In the genomic region with DNA sequence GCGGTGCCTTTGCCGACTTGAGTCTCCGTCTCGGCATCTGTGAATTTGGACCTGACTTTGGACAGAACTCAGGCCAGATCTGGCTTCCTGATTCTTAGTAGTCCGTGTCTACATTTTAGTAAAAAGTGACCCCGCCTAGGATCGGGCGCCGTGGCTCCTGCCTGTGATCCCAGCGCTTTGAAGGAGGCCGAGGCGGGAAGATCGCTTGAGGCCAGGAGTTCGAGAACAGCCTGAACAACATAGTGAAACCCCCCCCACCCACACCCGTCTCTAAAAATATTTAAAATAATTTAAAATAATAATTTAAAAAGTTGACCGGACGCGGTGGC, we compare ENCODE assay signal across 8 cellular contexts. TPM values are rescaled to one million over a fixed set of nuclear protein-coding genes. Genes with fewer than 3 reads are reported as not detected.
DNase-seq lines count a peak whose midpoint lies in the region; ATAC-seq and TF ChIP-seq lines count a peak whose summit lies in the region.

No MANE protein-coding gene starts in this region.

- no peak for TF ChIP-seq CTCF in foreskin keratinocyte (conservative IDR thresholded peaks at IDR 0.05)

- ATAC-seq in T-cell (replicated peaks in 1 of 4), result no peak
- ATAC-seq in foreskin keratinocyte, result no peak

- no peaks in the 10 kb centered on the region for H3K9me3 Mint-ChIP-seq in T-cell

- CTCF ChIA-PET in T-cell (lab: Charles Lee), result interaction anchor here in 1 of 2 donors (0.6 kb wide), 1 partner anchor 107 kb away, joined by 3 read pairs; no protein-coding TSS in a partner anchor

- H3K36me3 ChIP-seq in rectal smooth muscle tissue (ENCODE audit: control insufficient read depth, insufficient read depth, low read length), result no peaks in the 10 kb centered on the region

- no peak for DNase-seq in T-cell
- no peak for DNase-seq in foreskin keratinocyte
- DNase-seq in cortex of kidney (lab: John Stamatoyannopoulos, UW), result no peak
- no peak for DNase-seq in HuH-7 (ENCODE audit: low spot score)
- no peak for DNase-seq in stimulated activated CD4-positive, alpha-beta T cell treated with anti-CD3 and anti-CD28 coated beads, Interleukin-12 subunit alpha, Interleukin-12 subunit beta, amount 100 ng/mL, for 4 hours
- no peak for DNase-seq in NK-92 (lab: John Stamatoyannopoulos, UW; ENCODE audit: unreplicated experiment)

- H3K27ac Mint-ChIP-seq in T-cell, result peak overlapping the region; percentile 89 to 93

- peak overlapping the region; percentile 61; the same call in 1 of the 2 replicates for H3K4me3 ChIP-seq in GM08714 (ENCODE audit: low read length)
- H3K4me3 ChIP-seq in rectal smooth muscle tissue (ENCODE audit: low read length), result peak overlapping the region; percentile 58

- peaks cover 4% of the 10 kb centered on the region for H3K36me3 Mint-ChIP-seq in T-cell

- POLR2A ChIA-PET in T-cell (lab: Charles Lee), result interaction anchor here in 1 of 2 donors (0.6 to 1.0 kb wide), 2 partner anchors 92 to 384 kb away, joined by 3 read pairs; a partner anchor contains a TSS

- H3K27me3 ChIP-seq in foreskin keratinocyte (peaks cover 6% of the 10 kb centered on the region), rectal smooth muscle tissue (ENCODE audit: control insufficient read depth, insufficient read depth, low read length) (no peaks in the 10 kb centered on the region)

- H3K4me1 ChIP-seq in foreskin keratinocyte, result peaks cover 4% of the 10 kb centered on the region
- H3K4me1 ChIP-seq in rectal smooth muscle tissue (ENCODE audit: control insufficient read depth, insufficient read depth, low read length), result peaks cover 2% of the 10 kb centered on the region

- H3K27me3 Mint-ChIP-seq in T-cell, result peaks cover 0 to 3% of the 10 kb centered on the region in 2 donors

- H3K4me1 Mint-ChIP-seq in T-cell, result peaks cover 17 to 21% (median 20%) of the 10 kb centered on the region in 3 donors

- H3K27ac ChIP-seq in foreskin keratinocyte (peak overlapping the region; percentile 59), rectal smooth muscle tissue (ENCODE audit: low read depth, low read length) (peak overlapping the region; percentile 100)

- H3K9ac ChIP-seq in rectal smooth muscle tissue (ENCODE audit: low read length), result no peak overlapping the region

- peak overlapping the region; percentile 70 to 84 (median 75) for H3K4me3 Mint-ChIP-seq in T-cell

RNA-seq across cellular contexts. Expression of a gene that starts 0.8 kb away (rescaled TPM):
- total RNA-seq in T-cell (100 to 1,000 TPM in 2 of 5 donors, 10 to 100 TPM in 3; 63.3 to 107 (median 94.6) TPM), foreskin keratinocyte (95.1 and 105 TPM in 2 replicates)
- 87.1 and 89.7 TPM in 2 replicates for polyA plus RNA-seq in foreskin keratinocyte

RNA-seq across cellular contexts. Expression of a gene that starts 48.0 kb away (rescaled TPM):
- total RNA-seq in T-cell (100 to 1,000 TPM; 127 to 168 (median 148) TPM), foreskin keratinocyte (87.3 and 109 TPM in 2 replicates)
- 345 and 361 TPM in 2 replicates for polyA plus RNA-seq in foreskin keratinocyte
